In the genomic region with DNA sequence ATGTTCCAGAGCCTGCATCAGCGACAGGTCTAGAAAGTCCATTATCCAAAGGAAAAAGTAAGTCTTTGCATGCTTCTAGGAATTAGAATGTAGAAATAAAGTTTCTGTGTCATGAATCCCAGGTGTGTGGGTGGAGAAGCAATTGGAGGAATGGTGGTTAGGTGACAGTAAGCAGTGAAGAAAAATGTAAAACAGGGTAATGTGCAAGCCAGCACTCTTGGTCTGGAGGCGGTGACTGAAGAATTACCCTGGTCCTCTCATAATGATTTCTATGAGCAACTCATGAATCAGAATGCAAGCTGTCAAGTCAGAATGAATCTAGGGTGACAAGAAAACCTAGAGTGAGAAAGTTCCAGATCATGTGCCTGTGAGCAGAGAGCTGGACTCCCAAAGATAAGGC, we compare ENCODE assay signal across 15 cellular contexts.
DNase-seq lines count a peak whose midpoint lies in the region; ATAC-seq and TF ChIP-seq lines count a peak whose summit lies in the region.
"Had no signal": no experiment of that assay in that cellular context is flagged by ENCODE, and none has a peak within 500 bp of the region (broad histone marks: within the 10 kb centered on the region; RNA-seq: fewer than 3 reads in every experiment).

No MANE protein-coding gene starts in this region.

- H3K36me3 Mint-ChIP-seq in stimulated activated effector memory CD8-positive, alpha-beta T cell treated with anti-CD3 and anti-CD28 coated beads, Interleukin-12 subunit alpha, Interleukin-12 subunit beta, amount 100 ng/mL, for 72 hours, result no peaks in the 10 kb centered on the region
- H3K36me3 Mint-ChIP-seq: CD4-positive, CD25-positive, alpha-beta regulatory T cell had no signal

- no peak overlapping the region for H3K4me3 ChIP-seq in epithelial cell of esophagus (ENCODE audit: low read length)
- H3K4me3 ChIP-seq: BLaER1 treated with 17β-estradiol and CSF1 and Interleukin-3, amounts not matched to agents 10 nM and 100 nM; GM23248 had no signal

- H3K4me1 Mint-ChIP-seq in stimulated activated effector memory CD8-positive, alpha-beta T cell treated with anti-CD3 and anti-CD28 coated beads, Interleukin-12 subunit alpha, Interleukin-12 subunit beta, amount 100 ng/mL, for 72 hours, result no peaks in the 10 kb centered on the region
- H3K4me1 Mint-ChIP-seq: CD4-positive, CD25-positive, alpha-beta regulatory T cell had no signal

- DNase-seq in RKO (ENCODE audit: low spot score) (peak; percentile 26), epithelial cell of esophagus (ENCODE audit: low read depth) (peak; percentile 1), Ammon's horn (ENCODE audit: low spot score) (no peak), NK-92 (lab: John Stamatoyannopoulos, UW; ENCODE audit: unreplicated experiment) (no peak)
- DNase-seq in stimulated activated effector memory CD8-positive, alpha-beta T cell treated with anti-CD3 and anti-CD28 coated beads, Interleukin-12 subunit alpha, Interleukin-12 subunit beta, amount 100 ng/mL, for 72 hours (ENCODE audit: low spot score in 2 of 2), result no peak
- DNase-seq: 8988T; AML-193; CD4-positive, CD25-positive, alpha-beta regulatory T cell; DMS53; GF-D8; GM23248 had no signal

- ATAC-seq in HG02610 (IDR thresholded peaks at IDR 0.05; ENCODE audit: unreplicated experiment) (peak; percentile 62), GM18519 (IDR thresholded peaks at IDR 0.05; ENCODE audit: low FRiP score, unreplicated experiment) (no peak)
- ATAC-seq in stimulated activated effector memory CD8-positive, alpha-beta T cell treated with anti-CD3 and anti-CD28 coated beads, Interleukin-12 subunit alpha, Interleukin-12 subunit beta, amount 100 ng/mL, for 72 hours, result peak; percentile 46
- ATAC-seq: HCT116 had no signal

- H3K4me3 Mint-ChIP-seq in stimulated activated effector memory CD8-positive, alpha-beta T cell treated with anti-CD3 and anti-CD28 coated beads, Interleukin-12 subunit alpha, Interleukin-12 subunit beta, amount 100 ng/mL, for 72 hours, result no peak overlapping the region
- H3K4me3 Mint-ChIP-seq: CD4-positive, CD25-positive, alpha-beta regulatory T cell had no signal

- H3K9me3 Mint-ChIP-seq in stimulated activated effector memory CD8-positive, alpha-beta T cell treated with anti-CD3 and anti-CD28 coated beads, Interleukin-12 subunit alpha, Interleukin-12 subunit beta, amount 100 ng/mL, for 72 hours, result peaks cover 2% of the 10 kb centered on the region

- no peak for TF ChIP-seq CTCF in epithelial cell of esophagus (IDR thresholded peaks at IDR 0.05; ENCODE audit: insufficient read depth, low read depth, low read length, missing control alignments)

- H3K27ac Mint-ChIP-seq in stimulated activated effector memory CD8-positive, alpha-beta T cell treated with anti-CD3 and anti-CD28 coated beads, Interleukin-12 subunit alpha, Interleukin-12 subunit beta, amount 100 ng/mL, for 72 hours, result no peak overlapping the region
- H3K27ac Mint-ChIP-seq: CD4-positive, CD25-positive, alpha-beta regulatory T cell had no signal

Comparison
In these comparisons a context has a peak if more than half of its experiments do, and no peak if none do; other contexts are left out.
1. DNase-seq: peak in RKO (single experiment) and epithelial cell of esophagus (single experiment); none in stimulated activated effector memory CD8-positive, alpha-beta T cell treated with anti-CD3 and anti-CD28 coated beads, Interleukin-12 subunit alpha, Interleukin-12 subunit beta, amount 100 ng/mL, for 72 hours (0 of 2), Ammon's horn (single experiment) and NK-92 (single experiment).